ENCODE assay signal across 21 cellular contexts in genomic region chr17:57275365-57275764, GRCh38. TPM values are rescaled to one million over a fixed set of nuclear protein-coding genes. Genes with fewer than 3 reads are reported as not detected.
DNase-seq lines count a peak whose midpoint lies in the region; ATAC-seq and TF ChIP-seq lines count a peak whose summit lies in the region.
"Had no signal": no experiment of that assay in that cellular context is flagged by ENCODE, and none has a peak within 500 bp of the region (broad histone marks: within the 10 kb centered on the region; RNA-seq: fewer than 3 reads in every experiment).

No MANE protein-coding gene starts in this region.

- peaks cover 74% of the 10 kb centered on the region for H3K4me1 Mint-ChIP-seq in activated CD4-positive, alpha-beta T cell treated with anti-CD3 and anti-CD28 coated beads, Interleukin-2, amount 10 ng/mL, durations not matched to agents 24 days and 14 days
- peaks cover 88% of the 10 kb centered on the region for H3K4me1 Mint-ChIP-seq in brain
- peaks cover 32 to 83% (median 61%) of the 10 kb centered on the region in 7 donors for H3K4me1 Mint-ChIP-seq in naive thymus-derived CD4-positive, alpha-beta T cell

- H3K36me3 Mint-ChIP-seq in activated CD4-positive, alpha-beta T cell treated with anti-CD3 and anti-CD28 coated beads, Interleukin-2, amount 10 ng/mL, durations not matched to agents 24 days and 14 days (ENCODE audit: low read depth) = peaks cover 79% of the 10 kb centered on the region
- H3K36me3 Mint-ChIP-seq in brain = peaks cover 74% of the 10 kb centered on the region
- H3K36me3 Mint-ChIP-seq in naive thymus-derived CD4-positive, alpha-beta T cell = peaks cover 10 to 48% (median 32%) of the 10 kb centered on the region in 5 donors

- H3K27me3 Mint-ChIP-seq in activated CD4-positive, alpha-beta T cell treated with anti-CD3 and anti-CD28 coated beads, Interleukin-2, amount 10 ng/mL, durations not matched to agents 24 days and 14 days = no peaks in the 10 kb centered on the region
- peaks cover 4% of the 10 kb centered on the region for H3K27me3 Mint-ChIP-seq in brain
- no peaks in the 10 kb centered on the region for H3K27me3 Mint-ChIP-seq in naive thymus-derived CD4-positive, alpha-beta T cell
- H3K27me3 Mint-ChIP-seq: activated naive CD4-positive, alpha-beta T cell treated with anti-CD3 and anti-CD28 coated beads, Interleukin-2, amount 10 ng/mL, durations not matched to agents 7 days and 5 days; IgD-negative memory B cell had no signal

- H3K4me3 ChIP-seq in gastrocnemius medialis (no peak overlapping the region), tibial nerve (no peak overlapping the region)
- no peak overlapping the region for H3K4me3 ChIP-seq in naive thymus-derived CD4-positive, alpha-beta T cell (ENCODE audit: low read length)
- H3K4me3 ChIP-seq: breast epithelium, PC-9, right lobe of liver, SK-N-MC had no signal

- H3K27me3 ChIP-seq in gastrocnemius medialis (no peaks in the 10 kb centered on the region), tibial nerve (no peaks in the 10 kb centered on the region)
- H3K27me3 ChIP-seq in naive thymus-derived CD4-positive, alpha-beta T cell (ENCODE audit: control insufficient read depth in 2 of 2, insufficient read depth in 2 of 2, low read length in 2 of 2) = no peaks in the 10 kb centered on the region
- H3K27me3 ChIP-seq: breast epithelium, right lobe of liver had no signal

- TF ChIP-seq CTCF in GM10266 (IDR thresholded peaks at IDR 0.05; ENCODE audit: control insufficient read depth, insufficient read depth, low read depth, missing control alignments) = no peak
- TF ChIP-seq CTCF in brain (conservative IDR thresholded peaks at IDR 0.05) = no peak
- TF ChIP-seq CTCF in gastrocnemius medialis (IDR thresholded peaks at IDR 0.05 in 4 of 5, conservative IDR thresholded peaks at IDR 0.05 in 1 of 5) = no peak
- TF ChIP-seq CTCF in tibial nerve (IDR thresholded peaks at IDR 0.05) = no peak

- CTCF ChIA-PET in naive thymus-derived CD4-positive, alpha-beta T cell (lab: Charles Lee) = no interaction called here

- in situ Hi-C loops in gastrocnemius medialis (cut with MboI; ENCODE audit: low sequenced_read_pairs in 4 of 4) = no loop called here

- no peak overlapping the region for H3K4me3 Mint-ChIP-seq in activated CD4-positive, alpha-beta T cell treated with anti-CD3 and anti-CD28 coated beads, Interleukin-2, amount 10 ng/mL, durations not matched to agents 24 days and 14 days
- no peak overlapping the region for H3K4me3 Mint-ChIP-seq in brain
- no peak overlapping the region for H3K4me3 Mint-ChIP-seq in naive thymus-derived CD4-positive, alpha-beta T cell
- H3K4me3 Mint-ChIP-seq: activated naive CD4-positive, alpha-beta T cell treated with anti-CD3 and anti-CD28 coated beads, Interleukin-2, amount 10 ng/mL, durations not matched to agents 7 days and 5 days; IgD-negative memory B cell had no signal

- H3K36me3 ChIP-seq in gastrocnemius medialis (peaks cover 0 to 8% of the 10 kb centered on the region in 2 donors), tibial nerve (peaks cover 0 to 4% (median 0%) of the 10 kb centered on the region in 3 donors)
- peaks cover 0 to 57% (median 0%) of the 10 kb centered on the region in 3 experiments for H3K36me3 ChIP-seq in naive thymus-derived CD4-positive, alpha-beta T cell (ENCODE audit: control insufficient read depth in 2 of 3, insufficient read depth in 3 of 3, low read length in 3 of 3)
- H3K36me3 ChIP-seq: breast epithelium had no signal

- TF ChIP-seq EP300 in tibial nerve (IDR thresholded peaks at IDR 0.05) = no peak

- DNase-seq in activated CD4-positive, alpha-beta T cell treated with anti-CD3 and anti-CD28 coated beads, Interleukin-2, amount 10 ng/mL, durations not matched to agents 24 days and 14 days = no peak
- DNase-seq in activated CD4-positive, alpha-beta T cell treated with anti-CD3 and anti-CD28 coated beads for 4 hours = no peak
- peak; percentile 32 for DNase-seq in GM10266 (ENCODE audit: extremely low spot score)
- DNase-seq in gastrocnemius medialis = no peak
- no peak for DNase-seq in stimulated activated CD4-positive, alpha-beta T cell treated with anti-CD3 and anti-CD28 coated beads, Interleukin-1b, Interleukin-23, amount 100 ng/mL, for 48 hours
- DNase-seq in tibial nerve (ENCODE audit: low spot score in 2 of 2) = no peak
- DNase-seq in naive thymus-derived CD4-positive, alpha-beta T cell = no peak
- DNase-seq: activated naive CD4-positive, alpha-beta T cell treated with anti-CD3 and anti-CD28 coated beads, Interleukin-2, amount 10 ng/mL, durations not matched to agents 7 days and 5 days; effector CD4-positive, alpha-beta T cell; NCI-H1436 treated with DMSO at 0.1 percent for 48 hours; NCI-H345; NCI-H69; PC-9; right lobe of liver; stimulated activated CD4-positive, alpha-beta T cell treated with anti-CD3 and anti-CD28 coated beads, Interleukin-4, amount 100 ng/mL, for 1 hour; substantia nigra had no signal

- TF ChIP-seq POLR2A in gastrocnemius medialis (IDR thresholded peaks at IDR 0.05) (no peak), tibial nerve (IDR thresholded peaks at IDR 0.05) (no peak)

- H3K4me1 ChIP-seq in gastrocnemius medialis = peaks cover 46 to 47% of the 10 kb centered on the region in 2 donors
- H3K4me1 ChIP-seq in tibial nerve = no peaks in the 10 kb centered on the region
- H3K4me1 ChIP-seq in naive thymus-derived CD4-positive, alpha-beta T cell (ENCODE audit: control insufficient read depth in 2 of 2, insufficient read depth in 2 of 2, low read length in 2 of 2) = no peaks in the 10 kb centered on the region
- H3K4me1 ChIP-seq: breast epithelium had no signal

- H3K27ac Mint-ChIP-seq in activated CD4-positive, alpha-beta T cell treated with anti-CD3 and anti-CD28 coated beads, Interleukin-2, amount 10 ng/mL, durations not matched to agents 24 days and 14 days = peak overlapping the region; percentile 37
- peak overlapping the region in 4 of 5 experiments; percentile 66 to 95 (median 78) for H3K27ac Mint-ChIP-seq in brain
- peak overlapping the region in 2 of 9 donors; percentile 1 to 59 for H3K27ac Mint-ChIP-seq in naive thymus-derived CD4-positive, alpha-beta T cell
- H3K27ac Mint-ChIP-seq: activated naive CD4-positive, alpha-beta T cell treated with anti-CD3 and anti-CD28 coated beads, Interleukin-2, amount 10 ng/mL, durations not matched to agents 7 days and 5 days had no signal

- H3K9me3 ChIP-seq in gastrocnemius medialis (no peaks in the 10 kb centered on the region), tibial nerve (no peaks in the 10 kb centered on the region)
- H3K9me3 ChIP-seq in naive thymus-derived CD4-positive, alpha-beta T cell (ENCODE audit: control insufficient read depth in 2 of 3, low read length in 3 of 3) = no peaks in the 10 kb centered on the region
- H3K9me3 ChIP-seq: breast epithelium, right lobe of liver had no signal

- POLR2A ChIA-PET in naive thymus-derived CD4-positive, alpha-beta T cell (lab: Charles Lee) = no interaction called here

- no peaks in the 10 kb centered on the region for H3K9me3 Mint-ChIP-seq in activated CD4-positive, alpha-beta T cell treated with anti-CD3 and anti-CD28 coated beads, Interleukin-2, amount 10 ng/mL, durations not matched to agents 24 days and 14 days
- H3K9me3 Mint-ChIP-seq in brain = no peaks in the 10 kb centered on the region
- peaks cover 0 to 2% (median 0%) of the 10 kb centered on the region in 11 donors for H3K9me3 Mint-ChIP-seq in naive thymus-derived CD4-positive, alpha-beta T cell
- H3K9me3 Mint-ChIP-seq: activated naive CD4-positive, alpha-beta T cell treated with anti-CD3 and anti-CD28 coated beads, Interleukin-2, amount 10 ng/mL, durations not matched to agents 7 days and 5 days; IgD-negative memory B cell had no signal

- intact Hi-C loops in activated CD4-positive, alpha-beta T cell treated with anti-CD3 and anti-CD28 coated beads, Interleukin-2, amount 10 ng/mL, durations not matched to agents 24 days and 14 days (cut with micrococcal nuclease) = no loop called here
- intact Hi-C loops in gastrocnemius medialis (cut with DNase I; ENCODE audit: low total_unique reads) = no loop called here
- intact Hi-C loops in naive thymus-derived CD4-positive, alpha-beta T cell (cut with micrococcal nuclease) = no loop called here

- peak overlapping the region in 3 of 4 donors; percentile 18 to 55 (median 29) for H3K27ac ChIP-seq in gastrocnemius medialis
- H3K27ac ChIP-seq in tibial nerve = no peak overlapping the region
- no peak overlapping the region for H3K27ac ChIP-seq in naive thymus-derived CD4-positive, alpha-beta T cell (ENCODE audit: low read depth, low read length)
- H3K27ac ChIP-seq: breast epithelium, PC-9, right lobe of liver, SK-N-MC had no signal

- ATAC-seq in gastrocnemius medialis = no peak
- no peak for ATAC-seq in naive thymus-derived CD4-positive, alpha-beta T cell
- ATAC-seq: left lobe of liver, right lobe of liver had no signal

- 91 to 94% methylated on average over 5 of the region's 5 CpGs for WGBS in tibial nerve, 2 donors

RNA-seq across cellular contexts. Expression of gene MSI2, which starts 19.0 kb away (rescaled TPM):
- total RNA-seq in activated CD4-positive, alpha-beta T cell treated with anti-CD3 and anti-CD28 coated beads, Interleukin-2, amount 10 ng/mL, durations not matched to agents 24 days and 14 days = 171 and 172 TPM in 2 replicates
- 79.1 TPM for polyA plus RNA-seq in brain (ENCODE audit: insufficient read depth, low read depth, low replicate concordance)
- total RNA-seq in gastrocnemius medialis = 10 to 100 TPM; 33.1 to 66.2 (median 48.5) TPM
- total RNA-seq in tibial nerve = 10 to 100 TPM; 11.5 to 18.3 (median 14.2) TPM
- total RNA-seq in naive thymus-derived CD4-positive, alpha-beta T cell = 100 to 1,000 TPM; 111 to 169 (median 150) TPM
- 1 to 10 TPM; 3.3 to 6.0 TPM for polyA plus RNA-seq in naive thymus-derived CD4-positive, alpha-beta T cell

Comparison
In these comparisons a context has a peak if more than half of its experiments do, and no peak if none do; other contexts are left out.
1. H3K27ac ChIP-seq: peak in gastrocnemius medialis (3 of 4); none in tibial nerve (0 of 4) and naive thymus-derived CD4-positive, alpha-beta T cell (single experiment).